17 cellular contexts compared by ENCODE assay signal in genomic region chr16:27198451-27199234, GRCh38. TPM values are rescaled to one million over a fixed set of nuclear protein-coding genes. Genes with fewer than 3 reads are reported as not detected.
DNase-seq lines count a peak whose midpoint lies in the region; ATAC-seq and TF ChIP-seq lines count a peak whose summit lies in the region.
"Had no signal": no experiment of that assay in that cellular context is flagged by ENCODE, and none has a peak within 500 bp of the region (broad histone marks: within the 10 kb centered on the region; RNA-seq: fewer than 3 reads in every experiment).

No MANE protein-coding gene starts in this region.

- H3K27me3 ChIP-seq in GM23338 (ENCODE audit: insufficient read depth) (no peaks in the 10 kb centered on the region), MG63 (no peaks in the 10 kb centered on the region), left ventricle myocardium inferior (ENCODE audit: low read depth) (peaks cover 42% of the 10 kb centered on the region)
- H3K27me3 ChIP-seq: breast epithelium, Peyer's patch had no signal

- H2AFZ ChIP-seq in GM23338: peak overlapping the region; percentile 25; the same call in 1 of the 2 replicates

- CTCF ChIA-PET in activated CD4-positive, alpha-beta T cell treated with anti-CD3 and anti-CD28 coated beads for 36 hours (lab: Charles Lee): interaction anchor here (1.0 to 2.4 kb wide), 7 partner anchors 10 to 36 kb away, joined by 3 to 9 read pairs (median 5); no protein-coding TSS in a partner anchor

- peaks cover 16% of the 10 kb centered on the region for H3K9me3 Mint-ChIP-seq in activated CD4-positive, alpha-beta T cell treated with anti-CD3 and anti-CD28 coated beads for 36 hours (ENCODE audit: low read depth)
- H3K9me3 Mint-ChIP-seq in GM23338 (peaks cover 18% of the 10 kb centered on the region), naive B cell (peaks cover 4 to 19% (median 12%) of the 10 kb centered on the region in 7 donors)

- H3K27ac Mint-ChIP-seq in activated CD4-positive, alpha-beta T cell treated with anti-CD3 and anti-CD28 coated beads for 36 hours: peak overlapping the region; percentile 70
- H3K27ac Mint-ChIP-seq in GM23338: no peak overlapping the region
- peak overlapping the region in 5 of 6 donors; percentile 58 to 95 (median 91) for H3K27ac Mint-ChIP-seq in naive B cell

- no peaks in the 10 kb centered on the region for H3K79me2 ChIP-seq in GM23338 (replicated peaks; ENCODE audit: insufficient read depth)

- no peak for TF ChIP-seq CTCF in GM23338 (conservative IDR thresholded peaks at IDR 0.05; ENCODE audit: low read depth in 2 of 2)
- TF ChIP-seq CTCF in left ventricle myocardium inferior (IDR thresholded peaks at IDR 0.05; ENCODE audit: borderline replicate concordance): no peak

- H3K9me3 ChIP-seq in MG63 (no peaks in the 10 kb centered on the region), left ventricle myocardium inferior (replicated peaks) (no peaks in the 10 kb centered on the region)
- H3K9me3 ChIP-seq: breast epithelium, lower lobe of right lung, Peyer's patch had no signal

- intact Hi-C loops in activated CD4-positive, alpha-beta T cell treated with anti-CD3 and anti-CD28 coated beads for 36 hours (cut with DNase I, micrococcal nuclease): loop anchor here in 1 of 2 experiments (1.0 kb wide), 1 partner anchor 37 kb away; no protein-coding TSS in a partner anchor
- intact Hi-C loops in left ventricle myocardium inferior (cut with micrococcal nuclease): no loop called here

- POLR2A ChIA-PET in activated CD4-positive, alpha-beta T cell treated with anti-CD3 and anti-CD28 coated beads for 36 hours (lab: Charles Lee): no interaction called here

- H3K9me2 ChIP-seq in GM23338 (ENCODE audit: insufficient read depth): no peaks in the 10 kb centered on the region

- H4K20me1 ChIP-seq in GM23338 (replicated peaks; ENCODE audit: insufficient read depth): no peaks in the 10 kb centered on the region

- H3K4me1 ChIP-seq in GM23338 (ENCODE audit: insufficient read depth): no peaks in the 10 kb centered on the region
- H3K4me1 ChIP-seq in left ventricle myocardium inferior: peaks cover 5% of the 10 kb centered on the region
- H3K4me1 ChIP-seq: breast epithelium had no signal

- H3K4me3 ChIP-seq in GM23338: no peak overlapping the region
- no peak overlapping the region for H3K4me3 ChIP-seq in MG63
- H3K4me3 ChIP-seq in left ventricle myocardium inferior: no peak overlapping the region
- H3K4me3 ChIP-seq: breast epithelium, lower lobe of right lung, Peyer's patch, skin epidermis had no signal

- no peak overlapping the region for H3K4me2 ChIP-seq in GM23338

- H3K36me3 ChIP-seq in GM23338 (ENCODE audit: insufficient read depth) (no peaks in the 10 kb centered on the region), MG63 (no peaks in the 10 kb centered on the region), left ventricle myocardium inferior (no peaks in the 10 kb centered on the region)
- H3K36me3 ChIP-seq: breast epithelium, lower lobe of right lung, Peyer's patch had no signal

- no peaks in the 10 kb centered on the region for H3F3A ChIP-seq in GM23338 (replicated peaks; ENCODE audit: low read depth)

- no peak overlapping the region for H3K4me3 Mint-ChIP-seq in activated CD4-positive, alpha-beta T cell treated with anti-CD3 and anti-CD28 coated beads for 36 hours
- H3K4me3 Mint-ChIP-seq in GM23338 (no peak overlapping the region), naive B cell (peak overlapping the region in 7 of 8 donors; percentile 8 to 86 (median 60))

- peaks cover 81% of the 10 kb centered on the region for H3K4me1 Mint-ChIP-seq in activated CD4-positive, alpha-beta T cell treated with anti-CD3 and anti-CD28 coated beads for 36 hours
- peaks cover 17% of the 10 kb centered on the region for H3K4me1 Mint-ChIP-seq in GM23338
- peaks cover 29 to 51% (median 44%) of the 10 kb centered on the region in 3 donors for H3K4me1 Mint-ChIP-seq in naive B cell

- peaks cover 6% of the 10 kb centered on the region for H3K36me3 Mint-ChIP-seq in activated CD4-positive, alpha-beta T cell treated with anti-CD3 and anti-CD28 coated beads for 36 hours (ENCODE audit: low read depth)
- H3K36me3 Mint-ChIP-seq in GM23338 (ENCODE audit: low read depth) (no peaks in the 10 kb centered on the region), naive B cell (peaks cover 5 to 8% of the 10 kb centered on the region in 2 donors)

- no peak overlapping the region for H3K27ac ChIP-seq in GM23338 (ENCODE audit: low read depth)
- H3K27ac ChIP-seq in left ventricle myocardium inferior (replicated peaks): no peak overlapping the region
- H3K27ac ChIP-seq: breast epithelium, lower lobe of right lung had no signal

- ATAC-seq in activated CD4-positive, alpha-beta T cell treated with anti-CD3 and anti-CD28 coated beads for 36 hours: no peak
- no peak for ATAC-seq in GM23338
- ATAC-seq in naive B cell (ENCODE audit: low read depth in 2 of 2): no peak
- ATAC-seq: lower lobe of right lung had no signal

- DNase-seq in activated CD4-positive, alpha-beta T cell treated with anti-CD3 and anti-CD28 coated beads for 36 hours: no peak
- DNase-seq in activated CD4-positive, alpha-beta T cell treated with anti-CD3 and anti-CD28 coated beads, Interleukin-2, amount 50 U/mL, for 48 hours: no peak
- DNase-seq in GM23338 (ENCODE audit: low spot score) (no peak), SK-N-DZ (ENCODE audit: low spot score) (peak; percentile 85), naive B cell (no peak), pons (ENCODE audit: low spot score) (no peak), MG63 (no peak), left ventricle myocardium inferior (no peak)
- DNase-seq: activated CD4-positive, alpha-beta T cell treated with anti-CD3 and anti-CD28 coated beads for 48 hours; activated gamma-delta T cell; DMS 273 treated with DMSO at 0.1 percent for 48 hours; lower lobe of right lung; NCI-H1092; NCI-H345; Peyer's patch had no signal

- H3K27me3 Mint-ChIP-seq in activated CD4-positive, alpha-beta T cell treated with anti-CD3 and anti-CD28 coated beads for 36 hours: no peaks in the 10 kb centered on the region
- peaks cover 19% of the 10 kb centered on the region for H3K27me3 Mint-ChIP-seq in GM23338 (ENCODE audit: insufficient read depth, low read depth, poor library complexity)
- no peaks in the 10 kb centered on the region for H3K27me3 Mint-ChIP-seq in naive B cell

TF ChIP-seq in GM23338, 12 proteins besides CTCF, POLR2A, EP300 and RAD21 (continues in another document):
- TF ChIP-seq, protein P1, sequence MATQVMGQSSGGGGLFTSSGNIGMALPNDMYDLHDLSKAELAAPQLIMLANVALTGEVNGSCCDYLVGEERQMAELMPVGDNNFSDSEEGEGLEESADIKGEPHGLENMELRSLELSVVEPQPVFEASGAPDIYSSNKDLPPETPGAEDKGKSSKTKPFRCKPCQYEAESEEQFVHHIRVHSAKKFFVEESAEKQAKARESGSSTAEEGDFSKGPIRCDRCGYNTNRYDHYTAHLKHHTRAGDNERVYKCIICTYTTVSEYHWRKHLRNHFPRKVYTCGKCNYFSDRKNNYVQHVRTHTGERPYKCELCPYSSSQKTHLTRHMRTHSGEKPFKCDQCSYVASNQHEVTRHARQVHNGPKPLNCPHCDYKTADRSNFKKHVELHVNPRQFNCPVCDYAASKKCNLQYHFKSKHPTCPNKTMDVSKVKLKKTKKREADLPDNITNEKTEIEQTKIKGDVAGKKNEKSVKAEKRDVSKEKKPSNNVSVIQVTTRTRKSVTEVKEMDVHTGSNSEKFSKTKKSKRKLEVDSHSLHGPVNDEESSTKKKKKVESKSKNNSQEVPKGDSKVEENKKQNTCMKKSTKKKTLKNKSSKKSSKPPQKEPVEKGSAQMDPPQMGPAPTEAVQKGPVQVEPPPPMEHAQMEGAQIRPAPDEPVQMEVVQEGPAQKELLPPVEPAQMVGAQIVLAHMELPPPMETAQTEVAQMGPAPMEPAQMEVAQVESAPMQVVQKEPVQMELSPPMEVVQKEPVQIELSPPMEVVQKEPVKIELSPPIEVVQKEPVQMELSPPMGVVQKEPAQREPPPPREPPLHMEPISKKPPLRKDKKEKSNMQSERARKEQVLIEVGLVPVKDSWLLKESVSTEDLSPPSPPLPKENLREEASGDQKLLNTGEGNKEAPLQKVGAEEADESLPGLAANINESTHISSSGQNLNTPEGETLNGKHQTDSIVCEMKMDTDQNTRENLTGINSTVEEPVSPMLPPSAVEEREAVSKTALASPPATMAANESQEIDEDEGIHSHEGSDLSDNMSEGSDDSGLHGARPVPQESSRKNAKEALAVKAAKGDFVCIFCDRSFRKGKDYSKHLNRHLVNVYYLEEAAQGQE (IDR thresholded peaks at IDR 0.05; ENCODE audit: unreplicated experiment): no peak
- TF ChIP-seq CREB1 (CRISPR knock-in tag; IDR thresholded peaks at IDR 0.05; ENCODE audit: low read depth): no peak
- TF ChIP-seq NANOG (IDR thresholded peaks at IDR 0.05; ENCODE audit: borderline replicate concordance): no peak
- no peak for TF ChIP-seq JUNB (IDR thresholded peaks at IDR 0.05; ENCODE audit: unreplicated experiment)
- no peak for TF ChIP-seq ZNF114 (CRISPR knock-in tag; IDR thresholded peaks at IDR 0.05)
- no peak for TF ChIP-seq ZNF331 (CRISPR knock-in tag; IDR thresholded peaks at IDR 0.05; ENCODE audit: low read depth)
- no peak for TF ChIP-seq EZH2 (IDR thresholded peaks at IDR 0.05; ENCODE audit: low read depth, unreplicated experiment)

RNA-seq across cellular contexts. Expression of gene KDM8, which starts 4.7 kb away (rescaled TPM):
- 10 to 100 TPM in 1 of 2 experiments, 1 to 10 TPM in 1; 9.8 to 10.4 TPM for total RNA-seq in activated CD4-positive, alpha-beta T cell treated with anti-CD3 and anti-CD28 coated beads for 36 hours
- total RNA-seq in GM23338 (2014; rRNA removed; shearing (Covaris generic)): 5.1 and 9.1 TPM in 2 replicates
- polyA plus RNA-seq in GM23338 (2016; fragmentation: Nextera tagmentation; extraction: Ambion mirVana) (3.8 and 5.7 TPM in 2 replicates), naive B cell (ENCODE audit: low read depth in 6 of 6) (1 to 10 TPM in 5 of 6 donors, not detected in 1; 2.9 to 8.2 (median 4.2) TPM)
- polyA plus RNA-seq in SK-N-DZ (2014; cell fraction: cytosol; rRNA removed): 5.0 and 15.0 TPM in 2 replicates
- polyA plus RNA-seq in SK-N-DZ (2014; cell fraction: nucleus; rRNA removed): 3.5 and 4.6 TPM in 2 replicates
- total RNA-seq in MG63 (2014; rRNA removed; shearing (Covaris generic); ENCODE audit: low replicate concordance): 4.4 and 10.2 TPM in 2 replicates
- total RNA-seq in left ventricle myocardium inferior: 3.2 TPM

Comparison
In these comparisons a context has a peak if more than half of its experiments do, and no peak if none do; other contexts are left out.
1. H3K4me3 Mint-ChIP-seq: peak in naive B cell (7 of 8); none in activated CD4-positive, alpha-beta T cell treated with anti-CD3 and anti-CD28 coated beads for 36 hours (single experiment) and GM23338 (single experiment).